In genomic region chr18:55974521-55974920, GRCh38 we compare ENCODE assay signal across 36 cellular contexts.
"Had no signal": no experiment of that assay in that cellular context is flagged by ENCODE, and none has a peak within 500 bp of the region (broad histone marks: within the 10 kb centered on the region; RNA-seq: fewer than 3 reads in every experiment).

No MANE protein-coding gene starts in this region.

- H3K36me3 Mint-ChIP-seq: activated CD4-positive, alpha-beta memory T cell treated with anti-CD3 and anti-CD28 coated beads for 36 hours; activated naive CD4-positive, alpha-beta T cell treated with anti-CD3 and anti-CD28 coated beads, Interleukin-2, amount 50 U/mL, for 72 hours; activated naive CD8-positive, alpha-beta T cell treated with anti-CD3 and anti-CD28 coated beads for 36 hours had no signal

- H3K36me3 ChIP-seq: adrenal gland, brain microvascular endothelial cell, breast epithelium had no signal

- H3K4me1 ChIP-seq: adrenal gland, body of pancreas, breast epithelium had no signal

- H3K4me1 Mint-ChIP-seq: activated CD4-positive, alpha-beta T cell treated with anti-CD3 and anti-CD28 coated beads for 36 hours; activated naive CD8-positive, alpha-beta T cell treated with anti-CD3 and anti-CD28 coated beads for 36 hours; activated T-helper 17 cell treated with anti-CD3 and anti-CD28 coated beads, Interleukin-2, amount 50 U/mL, for 72 hours had no signal

- H3K27ac ChIP-seq: adrenal gland, body of pancreas, brain microvascular endothelial cell, breast epithelium, VCaP had no signal

- DNase-seq: activated CD4-positive, alpha-beta memory T cell treated with anti-CD3 and anti-CD28 coated beads for 36 hours; activated CD4-positive, alpha-beta T cell treated with anti-CD3 and anti-CD28 coated beads for 1 hour; activated CD4-positive, alpha-beta T cell treated with anti-CD3 and anti-CD28 coated beads for 36 hours; activated CD4-positive, alpha-beta T cell treated with anti-CD3 and anti-CD28 coated beads for 48 hours; activated CD4-positive, alpha-beta T cell treated with anti-CD3 and anti-CD28 coated beads, Interleukin-2, amount 50 U/mL, for 1 hour; activated CD4-positive, alpha-beta T cell treated with anti-CD3 and anti-CD28 coated beads, Interleukin-2, amount 50 U/mL, for 4 hours; activated CD4-positive, CD25-positive, alpha-beta regulatory T cell; activated CD8-positive, alpha-beta memory T cell treated with anti-CD3 and anti-CD28 coated beads, Interleukin-2, amount 50 U/mL, for 4 hours; activated CD8-positive, alpha-beta T cell treated with anti-CD3 and anti-CD28 coated beads for 36 hours; activated effector memory CD4-positive, alpha-beta T cell treated with anti-CD3 and anti-CD28 coated beads, Interleukin-2, amount 50 U/mL, for 16 hours; activated gamma-delta T cell treated with Interleukin-2 at 50 U/mL for 16 hours; activated naive CD4-positive, alpha-beta T cell; activated naive CD4-positive, alpha-beta T cell treated with anti-CD3 and anti-CD28 coated beads for 36 hours; activated naive CD4-positive, alpha-beta T cell treated with anti-CD3 and anti-CD28 coated beads, Interleukin-2, amount 50 U/mL, for 16 hours; activated naive CD8-positive, alpha-beta T cell treated with anti-CD3 and anti-CD28 coated beads for 36 hours; activated T-cell treated with anti-CD3 and anti-CD28 coated beads for 4 hours; activated T-cell treated with anti-CD3 and anti-CD28 coated beads, Interleukin-2, amount 50 U/mL, for 1 hour; activated T-cell treated with anti-CD3 and anti-CD28 coated beads, Interleukin-2, amount 50 U/mL, for 4 hours; activated T-cell treated with anti-CD3 and anti-CD28 coated beads, Interleukin-2, amount 50 U/mL, for 72 hours; adrenal gland; amniotic stem cell; aorta; body of pancreas; brain microvascular endothelial cell; central memory CD4-positive, alpha-beta T cell; cerebellar nuclear complex; T-helper 1 cell; T-helper 2 cell; T-helper 9 cell had no signal

- H3K27ac Mint-ChIP-seq: activated CD4-positive, alpha-beta memory T cell treated with anti-CD3 and anti-CD28 coated beads for 36 hours; activated CD4-positive, alpha-beta T cell treated with anti-CD3 and anti-CD28 coated beads for 36 hours; activated CD8-positive, alpha-beta T cell treated with anti-CD3 and anti-CD28 coated beads for 36 hours; activated naive CD4-positive, alpha-beta T cell treated with anti-CD3 and anti-CD28 coated beads for 36 hours; activated naive CD4-positive, alpha-beta T cell treated with anti-CD3 and anti-CD28 coated beads, Interleukin-2, amount 50 U/mL, for 72 hours; activated naive CD8-positive, alpha-beta T cell treated with anti-CD3 and anti-CD28 coated beads for 36 hours; activated T-cell treated with anti-CD3 and anti-CD28 coated beads, Interleukin-2, amount 50 U/mL, for 72 hours; activated T-helper 1 cell treated with anti-CD3 and anti-CD28 coated beads, Interleukin-12 subunit alpha, Interleukin-12 subunit beta, Interleukin-2, Interleukin-4 antibody, amounts not matched to agents 30 ng/mL and 10 ng/mL and 1 ng/mL, durations not matched to agents 14 hours and 24 hours and 36 hours; activated T-helper 17 cell treated with anti-CD3 and anti-CD28 coated beads, Interleukin-2, amount 50 U/mL, for 72 hours; T-helper 1 cell treated with Interleukin-12 subunit alpha and Interleukin-12 subunit beta and Interleukin-4 antibody, amounts not matched to agents 30 μg/mL and 1 μg/mL, for 36 hours; T-helper 2 cell treated with Interferon-gamma antibody and Interleukin-4, amounts not matched to agents 5 μg/mL and 100 μg/mL, for 36 hours had no signal

- H3K27me3 ChIP-seq: adrenal gland, body of pancreas, brain microvascular endothelial cell, breast epithelium had no signal

- H3K27me3 Mint-ChIP-seq: activated CD4-positive, alpha-beta memory T cell treated with anti-CD3 and anti-CD28 coated beads for 36 hours; activated CD4-positive, alpha-beta T cell treated with anti-CD3 and anti-CD28 coated beads for 36 hours; activated CD8-positive, alpha-beta T cell treated with anti-CD3 and anti-CD28 coated beads for 36 hours; activated T-helper 17 cell treated with anti-CD3 and anti-CD28 coated beads, Interleukin-2, amount 50 U/mL, for 72 hours had no signal

- H3K4me3 ChIP-seq: adrenal gland, body of pancreas, breast epithelium had no signal

- ATAC-seq: activated CD4-positive, alpha-beta T cell treated with anti-CD3 and anti-CD28 coated beads for 36 hours; activated CD8-positive, alpha-beta T cell treated with anti-CD3 and anti-CD28 coated beads for 36 hours; activated naive CD4-positive, alpha-beta T cell treated with anti-CD3 and anti-CD28 coated beads, Interleukin-2, amount 50 U/mL, for 72 hours; activated T-cell treated with anti-CD3 and anti-CD28 coated beads, Interleukin-2, amount 50 U/mL, for 4 hours; activated T-cell treated with anti-CD3 and anti-CD28 coated beads, Interleukin-2, amount 50 U/mL, for 72 hours; activated T-helper 17 cell treated with anti-CD3 and anti-CD28 coated beads, Interleukin-2, amount 50 U/mL, for 72 hours; body of pancreas had no signal

- H3K4me3 Mint-ChIP-seq: activated CD4-positive, alpha-beta memory T cell treated with anti-CD3 and anti-CD28 coated beads for 36 hours; activated CD4-positive, alpha-beta T cell treated with anti-CD3 and anti-CD28 coated beads for 36 hours; activated CD8-positive, alpha-beta T cell treated with anti-CD3 and anti-CD28 coated beads for 36 hours; activated naive CD4-positive, alpha-beta T cell treated with anti-CD3 and anti-CD28 coated beads for 36 hours; activated naive CD8-positive, alpha-beta T cell treated with anti-CD3 and anti-CD28 coated beads for 36 hours; activated T-cell treated with anti-CD3 and anti-CD28 coated beads, Interleukin-2, amount 50 U/mL, for 4 hours; activated T-cell treated with anti-CD3 and anti-CD28 coated beads, Interleukin-2, amount 50 U/mL, for 72 hours; activated T-helper 1 cell treated with anti-CD3 and anti-CD28 coated beads, Interleukin-12 subunit alpha, Interleukin-12 subunit beta, Interleukin-2, Interleukin-4 antibody, amounts not matched to agents 30 ng/mL and 10 ng/mL and 1 ng/mL, durations not matched to agents 14 hours and 24 hours and 36 hours; activated T-helper 17 cell treated with anti-CD3 and anti-CD28 coated beads, Interleukin-2, amount 50 U/mL, for 72 hours; T-helper 1 cell treated with Interleukin-12 subunit alpha and Interleukin-12 subunit beta and Interleukin-4 antibody, amounts not matched to agents 30 μg/mL and 1 μg/mL, for 36 hours; T-helper 2 cell treated with Interferon-gamma antibody and Interleukin-4, amounts not matched to agents 5 μg/mL and 100 μg/mL, for 36 hours had no signal

- H3K9me3 Mint-ChIP-seq: activated naive CD4-positive, alpha-beta T cell treated with anti-CD3 and anti-CD28 coated beads for 36 hours; activated T-cell treated with anti-CD3 and anti-CD28 coated beads, Interleukin-2, amount 50 U/mL, for 72 hours; activated T-helper 1 cell treated with anti-CD3 and anti-CD28 coated beads, Interleukin-12 subunit alpha, Interleukin-12 subunit beta, Interleukin-2, Interleukin-4 antibody, amounts not matched to agents 30 ng/mL and 10 ng/mL and 1 ng/mL, durations not matched to agents 14 hours and 24 hours and 36 hours had no signal
